ENCODE assay signal across 8 cellular contexts in the genomic region with DNA sequence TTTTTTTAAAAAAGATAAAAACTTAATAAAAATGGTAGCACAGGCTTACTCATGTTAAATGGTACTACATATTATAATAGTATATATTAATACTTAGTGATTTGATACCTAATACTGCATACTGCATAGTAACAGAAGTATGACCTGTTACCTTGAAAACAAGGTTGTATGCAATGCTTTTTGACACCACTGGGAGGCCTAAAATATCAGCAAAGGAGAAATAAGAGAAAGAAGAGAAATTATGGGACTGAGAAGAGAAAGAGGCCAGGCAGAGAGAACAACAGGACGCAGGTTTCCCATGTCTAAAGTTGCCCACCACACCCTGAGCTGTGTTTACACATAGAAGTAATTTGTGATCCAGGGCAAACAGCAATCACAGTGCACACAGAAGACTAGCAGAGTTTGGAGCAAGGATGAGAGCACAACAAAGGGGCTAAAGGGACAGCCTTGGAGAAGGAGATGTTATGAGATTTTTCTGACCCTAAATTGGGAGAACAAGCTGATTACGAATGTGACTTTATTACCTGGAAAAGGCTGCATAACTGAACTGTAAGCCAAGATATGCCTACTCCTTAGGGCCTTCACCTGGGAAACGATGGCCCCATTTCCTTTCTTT.
DNase-seq lines count a peak whose midpoint lies in the region; ATAC-seq, FAIRE-seq and TF ChIP-seq lines count a peak whose summit lies in the region.

No MANE protein-coding gene starts in this region.

- H3K27ac ChIP-seq in A549 (peak overlapping the region; percentile 59 to 83), neural progenitor cell (no peak overlapping the region)
- H3K27ac ChIP-seq in CD8-positive, alpha-beta memory T cell (ENCODE audit: low read depth, low read length) = no peak overlapping the region

- POLR2A ChIA-PET in A549 (lab: Yijun Ruan, JAX) = interaction anchor here (1.6 kb wide), 1 partner anchor 88 kb away, joined by 8 read pairs; no protein-coding TSS in a partner anchor
- POLR2A ChIA-PET in CD8-positive, alpha-beta memory T cell (lab: Charles Lee) = interaction anchor here (0.5 kb wide), 1 partner anchor 103 kb away, joined by 3 read pairs; no protein-coding TSS in a partner anchor

- no peak for FAIRE-seq in A549 (lab: Jason Lieb, UNC)

- no peak for TF ChIP-seq EP300 in A549 (IDR thresholded peaks at IDR 0.05)

- no peaks in the 10 kb centered on the region for H3K9me3 Mint-ChIP-seq in neural progenitor cell
- H3K9me3 Mint-ChIP-seq in CD8-positive, alpha-beta memory T cell = no peaks in the 10 kb centered on the region

- no peaks in the 10 kb centered on the region for H3K36me3 Mint-ChIP-seq in neural progenitor cell
- H3K36me3 Mint-ChIP-seq in CD8-positive, alpha-beta memory T cell = no peaks in the 10 kb centered on the region

- CTCF ChIA-PET in A549 (lab: Yijun Ruan, JAX) = interaction anchor here (0.8 to 2.2 kb wide), 6 partner anchors 24 to 249 kb away, joined by 3 to 11 read pairs (median 4); a partner anchor contains a TSS
- CTCF ChIA-PET in CD8-positive, alpha-beta memory T cell (lab: Charles Lee) = interaction anchor here (1.1 kb wide), 1 partner anchor 14 kb away, joined by 3 read pairs; no protein-coding TSS in a partner anchor

- no peaks in the 10 kb centered on the region for H3K79me2 ChIP-seq in neural progenitor cell (ENCODE audit: low read depth)

- TF ChIP-seq RAD21 in A549 (conservative IDR thresholded peaks at IDR 0.05 in 1 of 2, IDR thresholded peaks at IDR 0.05 in 1 of 2) = peak; percentile 61 to 64

- no peak overlapping the region for H3K4me2 ChIP-seq in A549
- no peak overlapping the region for H3K4me2 ChIP-seq in neural progenitor cell

- H3K9ac ChIP-seq in neural progenitor cell = no peak overlapping the region

- no peaks in the 10 kb centered on the region for H3K27me3 ChIP-seq in neural progenitor cell
- no peaks in the 10 kb centered on the region for H3K27me3 ChIP-seq in CD8-positive, alpha-beta memory T cell (ENCODE audit: insufficient read depth, low read length, poor library complexity, severe bottlenecking)

- H3K36me3 ChIP-seq in neural progenitor cell = no peaks in the 10 kb centered on the region
- no peaks in the 10 kb centered on the region for H3K36me3 ChIP-seq in CD8-positive, alpha-beta memory T cell (ENCODE audit: insufficient read depth, low read length)

- no peak overlapping the region for H3K4me3 Mint-ChIP-seq in neural progenitor cell
- H3K4me3 Mint-ChIP-seq in CD8-positive, alpha-beta memory T cell = peak overlapping the region in 1 of 7 donors; percentile 57

- H3K4me1 ChIP-seq in A549 = peaks cover 12% of the 10 kb centered on the region; the same call in 2 of the 3 replicates
- peaks cover 10% of the 10 kb centered on the region for H3K4me1 ChIP-seq in neural progenitor cell
- no peaks in the 10 kb centered on the region for H3K4me1 ChIP-seq in CD8-positive, alpha-beta memory T cell (ENCODE audit: insufficient read depth, low read length)

- no peaks in the 10 kb centered on the region for H3F3A ChIP-seq in neural progenitor cell (ENCODE audit: low read depth)

- no peak overlapping the region for H3K27ac Mint-ChIP-seq in neural progenitor cell
- no peak overlapping the region for H3K27ac Mint-ChIP-seq in CD8-positive, alpha-beta memory T cell

- peak; percentile 39 to 80; a peak in 4 of 6 replicates for ATAC-seq in A549
- peak; percentile 86 for ATAC-seq in GM18511 (IDR thresholded peaks at IDR 0.05; ENCODE audit: unreplicated experiment)
- ATAC-seq in HG03520 (IDR thresholded peaks at IDR 0.05; ENCODE audit: unreplicated experiment) = peak; percentile 87

- no peaks in the 10 kb centered on the region for H3K4me1 Mint-ChIP-seq in neural progenitor cell
- H3K4me1 Mint-ChIP-seq in CD8-positive, alpha-beta memory T cell = no peaks in the 10 kb centered on the region

- WGBS in A549 (ENCODE audit: missing lambda C conversion rate) = 48% methylated on average over 3 of the region's 3 CpGs

- peak; percentile 54 for TF ChIP-seq CTCF in A549 (IDR thresholded peaks at IDR 0.05)
- TF ChIP-seq CTCF in astrocyte of the cerebellum (IDR thresholded peaks at IDR 0.05; ENCODE audit: low read depth, low read length, missing control alignments) = peak; percentile 54
- TF ChIP-seq CTCF in neural progenitor cell (IDR thresholded peaks at IDR 0.05) = peak; percentile 54

- H3K9me3 ChIP-seq in A549 (no peaks in the 10 kb centered on the region), neural progenitor cell (ENCODE audit: low read depth) (no peaks in the 10 kb centered on the region)
- no peaks in the 10 kb centered on the region for H3K9me3 ChIP-seq in CD8-positive, alpha-beta memory T cell (ENCODE audit: low read length)

- H4K20me1 ChIP-seq in neural progenitor cell (ENCODE audit: low read depth) = no peaks in the 10 kb centered on the region

- no peak for TF ChIP-seq POLR2A in A549 (IDR thresholded peaks at IDR 0.05; ENCODE audit: low read length)

- in situ Hi-C loops in astrocyte of the cerebellum (cut with HindIII; ENCODE audit: low sequenced_read_pairs) = no loop called here

- peak overlapping the region; percentile 75 for H2AFZ ChIP-seq in neural progenitor cell (replicated peaks)

- no peaks in the 10 kb centered on the region for H3K27me3 Mint-ChIP-seq in neural progenitor cell (ENCODE audit: insufficient read depth, low read depth)
- peaks cover 0 to 3% of the 10 kb centered on the region in 2 donors for H3K27me3 Mint-ChIP-seq in CD8-positive, alpha-beta memory T cell

- H3K4me3 ChIP-seq in A549 = no peak overlapping the region
- H3K4me3 ChIP-seq in astrocyte of the cerebellum (ENCODE audit: low read depth, low read length) = no peak overlapping the region
- H3K4me3 ChIP-seq in neural progenitor cell = no peak overlapping the region
- H3K4me3 ChIP-seq in CD8-positive, alpha-beta memory T cell (ENCODE audit: low read length) = no peak overlapping the region

- DNase-seq in A549 (ENCODE audit: low read depth in 1 of 2, low spot score in 1 of 2) = peak; percentile 13 to 36
- DNase-seq in astrocyte of the cerebellum (ENCODE audit: low read depth) = peak; percentile 11
- DNase-seq in neural progenitor cell (ENCODE audit: low spot score) = no peak
- DNase-seq in CD8-positive, alpha-beta memory T cell = no peak
- DNase-seq in retina = no peak
- DNase-seq in nucleus accumbens (lab: John Stamatoyannopoulos, UW) = no peak

TF ChIP-seq in A549, 52 proteins besides CTCF, POLR2A, EP300 and RAD21:
- TF ChIP-seq SMC3 (IDR thresholded peaks at IDR 0.05) (peak; percentile 58), POLR2AphosphoS2 (conservative IDR thresholded peaks at IDR 0.05; ENCODE audit: low read length) (no peak)
- TF ChIP-seq, protein P1, sequence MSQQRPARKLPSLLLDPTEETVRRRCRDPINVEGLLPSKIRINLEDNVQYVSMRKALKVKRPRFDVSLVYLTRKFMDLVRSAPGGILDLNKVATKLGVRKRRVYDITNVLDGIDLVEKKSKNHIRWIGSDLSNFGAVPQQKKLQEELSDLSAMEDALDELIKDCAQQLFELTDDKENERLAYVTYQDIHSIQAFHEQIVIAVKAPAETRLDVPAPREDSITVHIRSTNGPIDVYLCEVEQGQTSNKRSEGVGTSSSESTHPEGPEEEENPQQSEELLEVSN (IDR thresholded peaks at IDR 0.05; ENCODE audit: borderline replicate concordance, low read depth) = no peak

Comparison
In these comparisons a context has a peak if more than half of its experiments do, and no peak if none do; other contexts are left out.
1. DNase-seq: peak in A549 (2 of 2) and astrocyte of the cerebellum (single experiment); none in neural progenitor cell (single experiment), CD8-positive, alpha-beta memory T cell (0 of 5), retina (single experiment) and nucleus accumbens (0 of 56).
2. H3K27ac ChIP-seq: peak in A549 (2 of 2); none in neural progenitor cell (single experiment) and CD8-positive, alpha-beta memory T cell (single experiment).
3. Peak in every context shown above with its lines, with median percentiles within 50 percentile points of each other: ATAC-seq and CTCF ChIP-seq.